ENCODE assay signal across 8 cellular contexts in genomic region chr6:14354919-14355572, GRCh38.
DNase-seq lines count a peak whose midpoint lies in the region; ATAC-seq and TF ChIP-seq lines count a peak whose summit lies in the region.

No MANE protein-coding gene starts in this region.

- H3K27ac Mint-ChIP-seq in activated naive CD8-positive, alpha-beta T cell treated with anti-CD3 and anti-CD28 coated beads, Interleukin-2, amount 50 U/mL, for 24 hours: peak overlapping the region; percentile 56
- H3K27ac Mint-ChIP-seq in neural progenitor cell: no peak overlapping the region

- peak; percentile 74 for DNase-seq in Right ventricle myocardium inferior (ENCODE audit: missing footprints)
- no peak for DNase-seq in right atrium auricular region (ENCODE audit: low spot score)
- DNase-seq in activated naive CD8-positive, alpha-beta T cell treated with anti-CD3 and anti-CD28 coated beads, Interleukin-2, amount 50 U/mL, for 24 hours: peak; percentile 66
- DNase-seq in mucosa of gallbladder (ENCODE audit: low spot score): peak; percentile 50
- DNase-seq in NCI-H345 (lab: John Stamatoyannopoulos, UW): no peak
- no peak for DNase-seq in posterior cingulate gyrus
- no peak for DNase-seq in neural progenitor cell (ENCODE audit: low spot score)

- H3K79me2 ChIP-seq in neural progenitor cell (ENCODE audit: low read depth): no peaks in the 10 kb centered on the region

- H3K9me3 Mint-ChIP-seq in activated naive CD8-positive, alpha-beta T cell treated with anti-CD3 and anti-CD28 coated beads, Interleukin-2, amount 50 U/mL, for 24 hours: peaks cover 4% of the 10 kb centered on the region
- peaks cover 11% of the 10 kb centered on the region for H3K9me3 Mint-ChIP-seq in neural progenitor cell

- H3K36me3 ChIP-seq in right atrium auricular region (no peaks in the 10 kb centered on the region), neural progenitor cell (no peaks in the 10 kb centered on the region)

- TF ChIP-seq CTCF in right atrium auricular region (IDR thresholded peaks at IDR 0.05) (no peak), neural progenitor cell (IDR thresholded peaks at IDR 0.05) (no peak)

- H3K27ac ChIP-seq in right atrium auricular region (no peak overlapping the region), neural progenitor cell (no peak overlapping the region)

- H3F3A ChIP-seq in neural progenitor cell (ENCODE audit: low read depth): no peaks in the 10 kb centered on the region

- no peaks in the 10 kb centered on the region for H4K20me1 ChIP-seq in neural progenitor cell (ENCODE audit: low read depth)

- peaks cover 0 to 8% of the 10 kb centered on the region in 2 donors for H3K4me1 ChIP-seq in right atrium auricular region
- peaks cover 14% of the 10 kb centered on the region for H3K4me1 ChIP-seq in neural progenitor cell

- no peak overlapping the region for H3K4me3 ChIP-seq in right atrium auricular region
- no peak overlapping the region for H3K4me3 ChIP-seq in neural progenitor cell

- no peak overlapping the region for H3K4me3 Mint-ChIP-seq in activated naive CD8-positive, alpha-beta T cell treated with anti-CD3 and anti-CD28 coated beads, Interleukin-2, amount 50 U/mL, for 24 hours
- no peak overlapping the region for H3K4me3 Mint-ChIP-seq in neural progenitor cell

- H3K9me3 ChIP-seq in right atrium auricular region (no peaks in the 10 kb centered on the region), neural progenitor cell (ENCODE audit: low read depth) (no peaks in the 10 kb centered on the region)

- no peak overlapping the region for H3K4me2 ChIP-seq in neural progenitor cell

- no peaks in the 10 kb centered on the region for H3K36me3 Mint-ChIP-seq in activated naive CD8-positive, alpha-beta T cell treated with anti-CD3 and anti-CD28 coated beads, Interleukin-2, amount 50 U/mL, for 24 hours (ENCODE audit: low read depth)
- no peaks in the 10 kb centered on the region for H3K36me3 Mint-ChIP-seq in neural progenitor cell

- no peak for ATAC-seq in Right ventricle myocardium inferior
- peak; percentile 73 for ATAC-seq in activated naive CD8-positive, alpha-beta T cell treated with anti-CD3 and anti-CD28 coated beads, Interleukin-2, amount 50 U/mL, for 24 hours
- ATAC-seq in GM19455 (IDR thresholded peaks at IDR 0.05; ENCODE audit: unreplicated experiment): no peak

- peaks cover 37% of the 10 kb centered on the region for H3K4me1 Mint-ChIP-seq in activated naive CD8-positive, alpha-beta T cell treated with anti-CD3 and anti-CD28 coated beads, Interleukin-2, amount 50 U/mL, for 24 hours
- H3K4me1 Mint-ChIP-seq in neural progenitor cell: peaks cover 17% of the 10 kb centered on the region

- H3K9ac ChIP-seq in neural progenitor cell: no peak overlapping the region

- H3K27me3 Mint-ChIP-seq in activated naive CD8-positive, alpha-beta T cell treated with anti-CD3 and anti-CD28 coated beads, Interleukin-2, amount 50 U/mL, for 24 hours: no peaks in the 10 kb centered on the region
- H3K27me3 Mint-ChIP-seq in neural progenitor cell (ENCODE audit: insufficient read depth, low read depth): peaks cover 4% of the 10 kb centered on the region

- intact Hi-C loops in Right ventricle myocardium inferior (cut with DNase I) (no loop called here), posterior cingulate gyrus (cut with DNase I) (no loop called here)

- H2AFZ ChIP-seq in neural progenitor cell (replicated peaks): no peak overlapping the region

- no peaks in the 10 kb centered on the region for H3K27me3 ChIP-seq in right atrium auricular region
- no peaks in the 10 kb centered on the region for H3K27me3 ChIP-seq in neural progenitor cell

Comparison
In these comparisons a context has a peak if more than half of its experiments do, and no peak if none do; other contexts are left out.
1. DNase-seq: peak in Right ventricle myocardium inferior (single experiment), activated naive CD8-positive, alpha-beta T cell treated with anti-CD3 and anti-CD28 coated beads, Interleukin-2, amount 50 U/mL, for 24 hours (single experiment) and mucosa of gallbladder (single experiment); none in right atrium auricular region (single experiment), NCI-H345 (single experiment), posterior cingulate gyrus (0 of 10) and neural progenitor cell (single experiment).